1 cellular context compared by ENCODE assay signal in genomic region chr15:44663410-44664272, GRCh38.
TF ChIP-seq lines count a peak whose summit lies in the region.

Gene SPG11, minus strand, starts transcription at chr15:44663662. Its CDS starts 15 bp downstream, at chr15:44663647.

TF ChIP-seq in HepG2, 621 proteins besides CTCF, POLR2A, EP300 and RAD21 (continued from another document and continues in another):
- peak; percentile 89 for TF ChIP-seq POGK (CRISPR knock-in tag; conservative IDR thresholded peaks at IDR 0.05)
- 0 out of 2 replicates have a peak, but pooled peaks have one; percentile 37 for TF ChIP-seq ZNF879 (CRISPR knock-in tag; IDR thresholded peaks at IDR 0.05)
- peak; percentile 55; the same call in 1 of the 2 replicates for TF ChIP-seq ZNF768 (CRISPR knock-in tag; IDR thresholded peaks at IDR 0.05)
- no peak for TF ChIP-seq TBP (CRISPR knock-in tag; IDR thresholded peaks at IDR 0.05)
- 0 out of 2 replicates have a peak, but pooled peaks have one; percentile 42 for TF ChIP-seq ZNF337 (CRISPR knock-in tag; IDR thresholded peaks at IDR 0.05; ENCODE audit: borderline replicate concordance, low read depth)
- peak; percentile 64; the same call in 1 of the 2 replicates for TF ChIP-seq ZNF841 (CRISPR knock-in tag; IDR thresholded peaks at IDR 0.05; ENCODE audit: borderline replicate concordance)
- peak; percentile 88 for TF ChIP-seq ZNF546 (CRISPR knock-in tag; conservative IDR thresholded peaks at IDR 0.05)
- peak; percentile 90 for TF ChIP-seq ZNF280B (CRISPR knock-in tag; IDR thresholded peaks at IDR 0.05; ENCODE audit: borderline replicate concordance)
- TF ChIP-seq SNAPC4 (CRISPR knock-in tag; IDR thresholded peaks at IDR 0.05) = peak; percentile 83
- TF ChIP-seq RORA (CRISPR knock-in tag; IDR thresholded peaks at IDR 0.05) = no peak
- peak; percentile 93; the same call in 1 of the 2 replicates for TF ChIP-seq ETS1 (CRISPR knock-in tag; IDR thresholded peaks at IDR 0.05)
- TF ChIP-seq ZFP36L1 (CRISPR knock-in tag; IDR thresholded peaks at IDR 0.05) = peak; percentile 87
- no peak for TF ChIP-seq CBX2 (IDR thresholded peaks at IDR 0.05; ENCODE audit: low read depth, low read length)
- TF ChIP-seq CBX2 (CRISPR knock-in tag; IDR thresholded peaks at IDR 0.05; ENCODE audit: low read depth) = peak; percentile 44; the same call in 1 of the 2 replicates
- no peak for TF ChIP-seq MAFG (CRISPR knock-in tag; IDR thresholded peaks at IDR 0.05)
- peak; percentile 81 for TF ChIP-seq DRAP1 (CRISPR knock-in tag; IDR thresholded peaks at IDR 0.05)
- peak; percentile 76; the same call in 1 of the 2 replicates for TF ChIP-seq ZNF747 (CRISPR knock-in tag; IDR thresholded peaks at IDR 0.05; ENCODE audit: borderline replicate concordance)
- no peak for TF ChIP-seq RCOR2 (CRISPR knock-in tag; IDR thresholded peaks at IDR 0.05)
- TF ChIP-seq ZNF605 (CRISPR knock-in tag; IDR thresholded peaks at IDR 0.05) = peak; percentile 83
- peak; percentile 93 for TF ChIP-seq HOXA5 (CRISPR knock-in tag; IDR thresholded peaks at IDR 0.05)
- TF ChIP-seq ZNF496 (CRISPR knock-in tag; IDR thresholded peaks at IDR 0.05; ENCODE audit: insufficient replicate concordance) = no peak
- TF ChIP-seq ZBTB14 (CRISPR knock-in tag; IDR thresholded peaks at IDR 0.05) = peak; percentile 50
- TF ChIP-seq GTF3A (CRISPR knock-in tag; conservative IDR thresholded peaks at IDR 0.05) = peak; percentile 72; the same call in 1 of the 2 replicates
- TF ChIP-seq HIVEP1 (CRISPR knock-in tag; IDR thresholded peaks at IDR 0.05) = peak; percentile 50; the same call in 1 of the 2 replicates
- peak; percentile 81 for TF ChIP-seq HNF1B (CRISPR knock-in tag; IDR thresholded peaks at IDR 0.05)
- TF ChIP-seq ZNF790 (CRISPR knock-in tag; IDR thresholded peaks at IDR 0.05; ENCODE audit: borderline replicate concordance) = 0 out of 2 replicates have a peak, but pooled peaks have one; percentile 7
- TF ChIP-seq TAF1 (CRISPR knock-in tag; IDR thresholded peaks at IDR 0.05) = peak; percentile 97
- peak; percentile 99 for TF ChIP-seq ZFX (CRISPR knock-in tag; IDR thresholded peaks at IDR 0.05; ENCODE audit: low read depth)
- TF ChIP-seq ONECUT2 (CRISPR knock-in tag; IDR thresholded peaks at IDR 0.05) = peak; percentile 13; the same call in 1 of the 2 replicates
- peak; percentile 98 for TF ChIP-seq TFE3 (CRISPR knock-in tag; IDR thresholded peaks at IDR 0.05)
- no peak for TF ChIP-seq ZBTB21 (CRISPR knock-in tag; IDR thresholded peaks at IDR 0.05)
- TF ChIP-seq ZBTB43 (CRISPR knock-in tag; conservative IDR thresholded peaks at IDR 0.05) = peak; percentile 88
- 0 out of 2 replicates have a peak, but pooled peaks have one; percentile 23 for TF ChIP-seq ZSCAN5A (CRISPR knock-in tag; IDR thresholded peaks at IDR 0.05; ENCODE audit: borderline replicate concordance)
- peak; percentile 55; the same call in 1 of the 2 replicates for TF ChIP-seq ZNF564 (CRISPR knock-in tag; IDR thresholded peaks at IDR 0.05)
- peak; percentile 96 for TF ChIP-seq DBP (CRISPR knock-in tag; IDR thresholded peaks at IDR 0.05; ENCODE audit: not compliant biosample characterization)
- TF ChIP-seq SAP130 (CRISPR knock-in tag; IDR thresholded peaks at IDR 0.05; ENCODE audit: low read depth) = peak; percentile 85
- TF ChIP-seq AGO2 (optimal IDR thresholded peaks at IDR 0.05; ENCODE audit: low read depth, low read length) = peak; percentile 93
- TF ChIP-seq FOXK1 (CRISPR knock-in tag; IDR thresholded peaks at IDR 0.05; ENCODE audit: borderline replicate concordance, low read depth) = peak; percentile 73; the same call in 1 of the 2 replicates
